ENCODE assay signal across 8 cellular contexts in genomic region chr13:80509264-80509663, GRCh38.
"Had no signal": no experiment of that assay in that cellular context is flagged by ENCODE, and none has a peak within 500 bp of the region (broad histone marks: within the 10 kb centered on the region; RNA-seq: fewer than 3 reads in every experiment).

No MANE protein-coding gene starts in this region.

- H3K36me3 ChIP-seq: HAP-1 had no signal

- FAIRE-seq: HepG2 had no signal

- H3K4me3 ChIP-seq: GM23248, HAP-1 had no signal

- H3K27ac ChIP-seq: GM23248, HL-60 had no signal

- DNase-seq: GM23248, GOT3, H7, HFFc6 had no signal

- ATAC-seq: HCT116, HepG2 had no signal
